In the genomic region with DNA sequence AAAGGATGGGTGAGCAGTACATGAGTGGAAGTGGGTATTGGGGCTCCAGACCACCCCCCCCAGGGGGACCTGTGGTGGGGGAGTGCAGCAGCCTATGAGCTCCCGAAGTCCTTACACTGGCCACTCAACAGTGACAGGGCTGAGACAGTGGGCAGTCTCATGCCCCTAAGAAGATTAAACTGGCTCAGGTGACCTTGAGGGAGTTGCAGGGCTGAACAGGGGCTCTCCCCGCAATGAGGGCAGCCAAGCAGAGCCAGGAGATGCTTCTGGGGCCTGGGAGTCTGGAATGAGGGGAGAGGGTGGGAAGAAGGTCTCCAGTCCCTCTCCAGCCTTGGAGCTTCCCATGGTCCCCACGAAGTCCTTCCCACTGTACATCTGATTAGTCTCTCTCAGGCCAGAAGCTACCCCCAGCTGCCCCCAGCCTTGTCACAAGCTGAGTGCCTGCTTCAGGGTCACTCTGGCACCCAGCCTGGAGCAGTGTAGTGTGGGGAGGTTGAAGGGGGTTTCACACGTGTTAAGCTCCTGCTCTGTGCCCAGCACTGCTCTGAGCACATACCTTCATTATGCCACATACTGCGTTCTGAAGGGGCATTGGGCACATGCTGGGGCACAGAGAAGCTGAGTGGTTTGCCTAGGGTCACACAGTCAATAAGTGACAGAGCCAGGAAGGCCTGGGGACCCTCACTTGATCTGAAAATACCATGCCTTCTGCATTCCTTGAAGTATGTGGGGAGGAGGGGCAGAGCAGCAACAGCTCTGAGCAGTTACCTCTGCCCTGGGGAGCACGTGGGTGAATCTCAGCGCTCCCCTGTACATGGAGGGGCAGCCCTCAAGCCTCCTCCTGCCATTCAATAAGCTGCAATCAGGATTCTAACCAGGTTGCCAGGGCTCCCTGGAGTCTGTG, we compare ENCODE assay signal across 1 cellular context.
TF ChIP-seq lines count a peak whose summit lies in the region.

No MANE protein-coding gene starts in this region.

TF ChIP-seq in IMR-90, 13 proteins besides CTCF, POLR2A, EP300 and RAD21:
- TF ChIP-seq CEBPB (IDR thresholded peaks at IDR 0.05; ENCODE audit: low read depth, low read length) (no peak), MAFK (IDR thresholded peaks at IDR 0.05; ENCODE audit: low read depth, low read length) (no peak), MXI1 (IDR thresholded peaks at IDR 0.05; ENCODE audit: borderline replicate concordance, low read depth, low read length) (no peak), BHLHE40 (IDR thresholded peaks at IDR 0.05; ENCODE audit: low read depth, low read length) (no peak), FOS (IDR thresholded peaks at IDR 0.05; ENCODE audit: low read depth, low read length) (no peak), CHD1 (IDR thresholded peaks at IDR 0.05; ENCODE audit: low read depth, low read length) (no peak), SMC3 (IDR thresholded peaks at IDR 0.05; ENCODE audit: low read depth, low read length) (no peak)
- TF ChIP-seq, protein P1, sequence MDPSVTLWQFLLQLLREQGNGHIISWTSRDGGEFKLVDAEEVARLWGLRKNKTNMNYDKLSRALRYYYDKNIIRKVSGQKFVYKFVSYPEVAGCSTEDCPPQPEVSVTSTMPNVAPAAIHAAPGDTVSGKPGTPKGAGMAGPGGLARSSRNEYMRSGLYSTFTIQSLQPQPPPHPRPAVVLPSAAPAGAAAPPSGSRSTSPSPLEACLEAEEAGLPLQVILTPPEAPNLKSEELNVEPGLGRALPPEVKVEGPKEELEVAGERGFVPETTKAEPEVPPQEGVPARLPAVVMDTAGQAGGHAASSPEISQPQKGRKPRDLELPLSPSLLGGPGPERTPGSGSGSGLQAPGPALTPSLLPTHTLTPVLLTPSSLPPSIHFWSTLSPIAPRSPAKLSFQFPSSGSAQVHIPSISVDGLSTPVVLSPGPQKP (IDR thresholded peaks at IDR 0.05; ENCODE audit: borderline replicate concordance, low read depth, low read length): no peak
